In the genomic region with DNA sequence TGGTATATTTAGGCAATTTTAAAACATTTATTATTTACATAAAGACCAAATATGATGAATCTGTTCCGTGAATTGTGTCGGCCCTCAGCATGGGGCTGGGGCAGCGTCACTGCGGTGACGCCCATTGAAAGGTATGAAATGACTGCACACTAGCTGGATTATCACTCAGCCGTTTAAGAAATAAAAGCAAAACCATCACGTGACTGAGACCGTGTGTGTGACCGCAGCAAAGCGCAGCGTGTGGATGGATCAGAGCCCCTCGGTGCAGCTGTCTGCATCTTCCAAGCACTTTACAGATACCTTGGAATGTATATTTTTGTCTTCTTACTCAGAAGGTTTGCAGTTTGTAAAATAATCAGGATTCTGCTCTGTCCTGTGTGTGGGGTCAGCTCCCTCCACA, we compare ENCODE assay signal across 15 cellular contexts. TPM values are rescaled to one million over a fixed set of nuclear protein-coding genes. Genes with fewer than 3 reads are reported as not detected.
DNase-seq lines count a peak whose midpoint lies in the region; ATAC-seq, FAIRE-seq and TF ChIP-seq lines count a peak whose summit lies in the region.
"Had no signal": no experiment of that assay in that cellular context is flagged by ENCODE, and none has a peak within 500 bp of the region (broad histone marks: within the 10 kb centered on the region; RNA-seq: fewer than 3 reads in every experiment).

No MANE protein-coding gene starts in this region.

- no peaks in the 10 kb centered on the region for H3K9me3 Mint-ChIP-seq in CD4-positive, alpha-beta memory T cell
- H3K9me3 Mint-ChIP-seq: CD4-positive, alpha-beta T cell had no signal

- no peak for FAIRE-seq in small intestine (lab: Jason Lieb, UNC)
- FAIRE-seq: GM12892, islet of Langerhans had no signal

- H3K27me3 ChIP-seq in CD4-positive, alpha-beta memory T cell (ENCODE audit: insufficient read depth, low read length), result no peaks in the 10 kb centered on the region
- H3K27me3 ChIP-seq in HCT116 (ENCODE audit: insufficient read depth, low read length) (no peaks in the 10 kb centered on the region), small intestine (ENCODE audit: control insufficient read depth in 2 of 2, insufficient read depth in 2 of 2, low read length in 2 of 2) (no peaks in the 10 kb centered on the region)
- H3K27me3 ChIP-seq: gastroesophageal sphincter, SJCRH30 had no signal

- 81 to 83% (median 81%) methylated on average over 12 of the region's 12 CpGs for whole genome bisulfite sequencing in small intestine, 3 donors

- no peak for TF ChIP-seq POLR2A in HCT116 (IDR thresholded peaks at IDR 0.05; ENCODE audit: borderline replicate concordance, extremely low read depth, insufficient read depth, insufficient read length)

- H2AFZ ChIP-seq in HCT116 (ENCODE audit: low read depth, low read length, poor library complexity, severe bottlenecking), result no peak overlapping the region

- H4K20me1 ChIP-seq in HCT116 (ENCODE audit: insufficient read depth), result no peaks in the 10 kb centered on the region

- no peak overlapping the region for H3K4me3 ChIP-seq in CD4-positive, alpha-beta memory T cell (ENCODE audit: low read length in 2 of 2)
- H3K4me3 ChIP-seq in HCT116 (replicated peaks in 1 of 2; ENCODE audit: low read depth in 1 of 2, low read length in 2 of 2), result no peak overlapping the region
- no peak overlapping the region for H3K4me3 ChIP-seq in small intestine (ENCODE audit: low read depth in 1 of 2, low read length in 2 of 2)
- H3K4me3 ChIP-seq: gastroesophageal sphincter, SJCRH30 had no signal

- POLR2A ChIA-PET in CD4-positive, alpha-beta memory T cell (lab: Charles Lee; ENCODE audit: partially characterized antibody), result interaction anchor here (1.8 kb wide), 1 partner anchor 11 kb away, joined by 4 read pairs; no protein-coding TSS in a partner anchor
- POLR2A ChIA-PET in HCT116 (lab: Charles Lee), result no interaction called here

- H3K36me3 Mint-ChIP-seq in CD4-positive, alpha-beta memory T cell, result peaks cover 45 to 46% of the 10 kb centered on the region in 2 donors

- no TSS peak for BruUV-seq in HCT116 (replicated peaks; lab: Mats Ljungman, UMichigan)

- no peak for DNase-seq in CD4-positive, alpha-beta memory T cell
- no peak for DNase-seq in HCT116 (ENCODE audit: low read depth, low spot score)
- DNase-seq in non-pigmented ciliary epithelial cell (ENCODE audit: low read depth), result peak; percentile 26
- DNase-seq in small intestine, result no peak
- DNase-seq in cortex of kidney (lab: John Stamatoyannopoulos, UW), result no peak
- DNase-seq in HT-29 (ENCODE audit: low spot score), result no peak
- DNase-seq: aorta; CD4-positive, alpha-beta T cell; NCI-H1048; SJCRH30 had no signal

- H3K9me3 ChIP-seq in CD4-positive, alpha-beta memory T cell (ENCODE audit: control insufficient read depth in 1 of 2, low read length in 2 of 2), result no peaks in the 10 kb centered on the region
- no peaks in the 10 kb centered on the region for H3K9me3 ChIP-seq in HCT116 (ENCODE audit: control insufficient read depth in 1 of 2, insufficient read depth in 1 of 2, low read depth in 1 of 2, low read length in 2 of 2)
- H3K9me3 ChIP-seq in small intestine (ENCODE audit: control insufficient read depth, low read depth), result no peaks in the 10 kb centered on the region
- H3K9me3 ChIP-seq: gastroesophageal sphincter, SJCRH30 had no signal

- no peak overlapping the region for H3K27ac ChIP-seq in CD4-positive, alpha-beta memory T cell (ENCODE audit: low read depth, low read length)
- H3K27ac ChIP-seq in HCT116 (ENCODE audit: low read depth, low read length) (no peak overlapping the region), cingulate gyrus (ENCODE audit: low read depth, low read length) (peak overlapping the region; percentile 86), small intestine (ENCODE audit: low read depth in 1 of 2, low read length in 1 of 2) (peak overlapping the region in 1 of 2 donors; percentile 75)
- H3K27ac ChIP-seq: SJCRH30 had no signal

- no peak overlapping the region for H3K9ac ChIP-seq in HCT116 (ENCODE audit: low read length)

- RAD21 ChIA-PET in HCT116 (lab: Charles Lee; ENCODE audit: low non-redundant PET in 1 of 2, low total read pairs in 2 of 2, uncharacterized antibody in 2 of 2, unreplicated experiment in 2 of 2), result no interaction called here

- no peaks in the 10 kb centered on the region for H3K27me3 Mint-ChIP-seq in CD4-positive, alpha-beta memory T cell
- H3K27me3 Mint-ChIP-seq: CD4-positive, alpha-beta T cell; progenitor cell of endocrine pancreas had no signal

- no peaks in the 10 kb centered on the region for H3K9me2 ChIP-seq in HCT116 (ENCODE audit: insufficient read depth)

- CTCF ChIA-PET in CD4-positive, alpha-beta memory T cell (lab: Charles Lee; ENCODE audit: partially characterized antibody), result no interaction called here
- CTCF ChIA-PET in HCT116 (lab: Charles Lee), result no interaction called here

- no peak overlapping the region for H3K4me2 ChIP-seq in HCT116 (ENCODE audit: low read length)

- peak overlapping the region in 5 of 7 donors; percentile 32 to 80 (median 61) for H3K27ac Mint-ChIP-seq in CD4-positive, alpha-beta memory T cell
- H3K27ac Mint-ChIP-seq: CD4-positive, alpha-beta T cell had no signal

- H3K4me1 Mint-ChIP-seq in CD4-positive, alpha-beta memory T cell, result peaks cover 4 to 14% (median 7%) of the 10 kb centered on the region in 4 donors

- TF ChIP-seq CTCF in HCT116 (IDR thresholded peaks at IDR 0.05 in 2 of 3, conservative IDR thresholded peaks at IDR 0.05 in 1 of 3; ENCODE audit: borderline replicate concordance in 1 of 3, insufficient read depth in 1 of 3, low read depth in 2 of 3, low read length in 2 of 3), result no peak

- intact Hi-C loops in CD4-positive, alpha-beta memory T cell (cut with micrococcal nuclease), result no loop called here
- intact Hi-C loops in HCT116 (cut with micrococcal nuclease), result no loop called here

- H3K79me2 ChIP-seq in HCT116 (ENCODE audit: insufficient read depth, low read length), result peaks cover 41% of the 10 kb centered on the region

- no peaks in the 10 kb centered on the region for H3K4me1 ChIP-seq in CD4-positive, alpha-beta memory T cell (ENCODE audit: insufficient read depth, low read length)
- H3K4me1 ChIP-seq in HCT116 (ENCODE audit: control insufficient read depth in 1 of 2, insufficient read depth in 2 of 2, low read length in 2 of 2), result no peaks in the 10 kb centered on the region
- H3K4me1 ChIP-seq in small intestine (ENCODE audit: control insufficient read depth in 2 of 2, insufficient read depth in 1 of 2, low read depth in 1 of 2, low read length in 1 of 2), result no peaks in the 10 kb centered on the region
- H3K4me1 ChIP-seq: SJCRH30 had no signal

- no peak for TF ChIP-seq RAD21 in HCT116 (IDR thresholded peaks at IDR 0.05; ENCODE audit: low read depth)

- H3K36me3 ChIP-seq in CD4-positive, alpha-beta memory T cell (ENCODE audit: insufficient read depth, low read length), result peaks cover 32% of the 10 kb centered on the region
- H3K36me3 ChIP-seq in HCT116 (ENCODE audit: control insufficient read depth in 1 of 2, insufficient read depth in 2 of 2, low read length in 2 of 2) (peaks cover 51 to 78% of the 10 kb centered on the region in 2 experiments), small intestine (ENCODE audit: control insufficient read depth in 2 of 2, insufficient read depth in 2 of 2, low read length in 2 of 2) (peaks cover 10 to 19% of the 10 kb centered on the region in 2 donors)

- H3K4me3 Mint-ChIP-seq in CD4-positive, alpha-beta memory T cell, result no peak overlapping the region
- H3K4me3 Mint-ChIP-seq: CD4-positive, alpha-beta T cell had no signal

- no peak for ATAC-seq in HCT116
- ATAC-seq: gastroesophageal sphincter had no signal

TF ChIP-seq in HCT116, 20 proteins besides CTCF, POLR2A, EP300 and RAD21:
- TF ChIP-seq POLR2AphosphoS5 (IDR thresholded peaks at IDR 0.05; ENCODE audit: low read depth, low read length), result peak; percentile 22; the same call in 1 of the 2 replicates
- no peak for TF ChIP-seq ZFX (IDR thresholded peaks at IDR 0.05)
- TF ChIP-seq SIN3A (IDR thresholded peaks at IDR 0.05; ENCODE audit: low read depth), result 0 out of 2 replicates have a peak, but pooled peaks have one; percentile 23
TF ChIP-seq in HCT116: peak in this region for 2.

RNA-seq across cellular contexts. Expression of a gene that starts 45.3 kb away (rescaled TPM):
- 10 to 100 TPM; 66.3 to 66.7 TPM for total RNA-seq in CD4-positive, alpha-beta memory T cell
- 10 to 100 TPM; 35.1 to 48.4 TPM for polyA plus RNA-seq in CD4-positive, alpha-beta memory T cell
- total RNA-seq in HCT116 (2021; ENCODE audit: unreplicated experiment), result 117 TPM
- 148 and 173 TPM in 2 replicates for polyA plus RNA-seq in HCT116 (2012)
- 10 to 100 TPM; 64.4 to 69.7 (median 68.2) TPM for polyA plus RNA-seq in small intestine
- 89.3 and 101 TPM in 2 replicates for total RNA-seq in HT-29 (2014; rRNA removed; shearing (Covaris generic))
